8 cellular contexts compared by ENCODE assay signal in the genomic region with DNA sequence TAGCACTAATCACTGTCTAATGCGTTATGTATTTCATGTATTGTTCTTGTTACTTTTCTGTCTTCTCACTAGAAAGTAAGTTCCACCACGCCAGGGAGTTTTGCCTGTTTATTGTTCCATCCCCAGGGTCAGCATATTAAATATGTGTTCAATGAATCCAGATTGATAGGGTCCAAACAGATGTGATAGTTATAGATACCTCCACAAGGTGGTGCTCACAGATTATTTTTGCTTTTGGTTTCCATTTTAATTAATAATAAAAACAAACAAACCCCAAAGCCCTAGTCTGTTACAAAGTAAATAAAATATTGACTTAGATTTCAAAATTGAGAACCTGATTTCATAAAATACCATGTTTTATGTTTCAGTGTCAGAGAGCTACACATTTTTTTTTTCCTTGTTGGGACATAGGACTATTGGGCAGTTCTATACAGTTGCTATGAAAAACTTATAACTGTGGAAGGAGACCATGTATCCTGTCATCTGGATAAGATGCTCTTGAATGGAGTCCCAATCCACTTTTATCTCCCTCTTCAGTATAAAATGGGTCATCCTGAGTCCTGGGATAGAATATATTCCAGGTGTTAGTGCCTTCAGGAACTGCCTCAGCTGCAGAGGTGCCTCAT. TPM values are rescaled to one million over a fixed set of nuclear protein-coding genes. Genes with fewer than 3 reads are reported as not detected.
A peak's percentile ranks its signal among the peaks of the same experiment; 100 is the strongest.
DNase-seq lines count a peak whose midpoint lies in the region; ATAC-seq and TF ChIP-seq lines count a peak whose summit lies in the region.

No MANE protein-coding gene starts in this region.

- peak; percentile 80 for TF ChIP-seq CTCF in C4-2B (conservative IDR thresholded peaks at IDR 0.05)

- no peak overlapping the region for H3K27ac ChIP-seq in C4-2B

- ATAC-seq in GM19455 (IDR thresholded peaks at IDR 0.05; ENCODE audit: unreplicated experiment) (peak; percentile 72), HG03460 (IDR thresholded peaks at IDR 0.05; ENCODE audit: unreplicated experiment) (peak; percentile 88), SK-N-SH treated with all-trans-retinoic acid at 6 μM for 48 hours (peak; percentile 60), HG03097 (IDR thresholded peaks at IDR 0.05; ENCODE audit: low FRiP score, unreplicated experiment) (no peak)

- DNase-seq in renal cortical epithelial cell (ENCODE audit: low read depth) (peak; percentile 3), cerebellar nuclear complex (lab: John Stamatoyannopoulos, UW) (no peak), germinal center (ENCODE audit: low spot score) (no peak)

TF ChIP-seq in SK-N-SH treated with all-trans-retinoic acid at 6 μM for 48 hours, 23 proteins besides CTCF, POLR2A, EP300 and RAD21:
- TF ChIP-seq TOX (CRISPR knock-in tag; IDR thresholded peaks at IDR 0.05; ENCODE audit: borderline replicate concordance) (no peak), BACH2 (CRISPR knock-in tag; IDR thresholded peaks at IDR 0.05; ENCODE audit: borderline replicate concordance) (no peak), OSR1 (CRISPR knock-in tag; IDR thresholded peaks at IDR 0.05) (no peak), TCF4 (CRISPR knock-in tag; IDR thresholded peaks at IDR 0.05; ENCODE audit: borderline replicate concordance) (no peak), GLIS3 (CRISPR knock-in tag; IDR thresholded peaks at IDR 0.05) (no peak), CSDC2 (CRISPR knock-in tag; IDR thresholded peaks at IDR 0.05) (no peak), ARNTL (CRISPR knock-in tag; IDR thresholded peaks at IDR 0.05; ENCODE audit: borderline replicate concordance, low read depth) (no peak), SNAI2 (CRISPR knock-in tag; IDR thresholded peaks at IDR 0.05) (no peak), ZNF565 (CRISPR knock-in tag; conservative IDR thresholded peaks at IDR 0.05; ENCODE audit: low read depth) (no peak), ISL1 (CRISPR knock-in tag; IDR thresholded peaks at IDR 0.05) (no peak), RARB (CRISPR knock-in tag; IDR thresholded peaks at IDR 0.05) (no peak), ESRRG (CRISPR knock-in tag; IDR thresholded peaks at IDR 0.05) (no peak), ZFP3 (CRISPR knock-in tag; IDR thresholded peaks at IDR 0.05) (no peak), ZFP30 (CRISPR knock-in tag; IDR thresholded peaks at IDR 0.05) (no peak), ZNF8 (CRISPR knock-in tag; IDR thresholded peaks at IDR 0.05) (no peak), PPARA (CRISPR knock-in tag; IDR thresholded peaks at IDR 0.05; ENCODE audit: borderline replicate concordance) (no peak)
- TF ChIP-seq, protein P1, sequence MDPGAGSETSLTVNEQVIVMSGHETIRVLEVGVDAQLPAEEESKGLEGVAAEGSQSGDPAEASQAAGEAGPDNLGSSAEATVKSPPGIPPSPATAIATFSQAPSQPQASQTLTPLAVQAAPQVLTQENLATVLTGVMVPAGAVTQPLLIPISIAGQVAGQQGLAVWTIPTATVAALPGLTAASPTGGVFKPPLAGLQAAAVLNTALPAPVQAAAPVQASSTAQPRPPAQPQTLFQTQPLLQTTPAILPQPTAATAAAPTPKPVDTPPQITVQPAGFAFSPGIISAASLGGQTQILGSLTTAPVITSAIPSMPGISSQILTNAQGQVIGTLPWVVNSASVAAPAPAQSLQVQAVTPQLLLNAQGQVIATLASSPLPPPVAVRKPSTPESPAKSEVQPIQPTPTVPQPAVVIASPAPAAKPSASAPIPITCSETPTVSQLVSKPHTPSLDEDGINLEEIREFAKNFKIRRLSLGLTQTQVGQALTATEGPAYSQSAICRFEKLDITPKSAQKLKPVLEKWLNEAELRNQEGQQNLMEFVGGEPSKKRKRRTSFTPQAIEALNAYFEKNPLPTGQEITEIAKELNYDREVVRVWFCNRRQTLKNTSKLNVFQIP (CRISPR knock-in tag; IDR thresholded peaks at IDR 0.05; ENCODE audit: borderline replicate concordance, low read depth), result no peak
- TF ChIP-seq, protein P2, sequence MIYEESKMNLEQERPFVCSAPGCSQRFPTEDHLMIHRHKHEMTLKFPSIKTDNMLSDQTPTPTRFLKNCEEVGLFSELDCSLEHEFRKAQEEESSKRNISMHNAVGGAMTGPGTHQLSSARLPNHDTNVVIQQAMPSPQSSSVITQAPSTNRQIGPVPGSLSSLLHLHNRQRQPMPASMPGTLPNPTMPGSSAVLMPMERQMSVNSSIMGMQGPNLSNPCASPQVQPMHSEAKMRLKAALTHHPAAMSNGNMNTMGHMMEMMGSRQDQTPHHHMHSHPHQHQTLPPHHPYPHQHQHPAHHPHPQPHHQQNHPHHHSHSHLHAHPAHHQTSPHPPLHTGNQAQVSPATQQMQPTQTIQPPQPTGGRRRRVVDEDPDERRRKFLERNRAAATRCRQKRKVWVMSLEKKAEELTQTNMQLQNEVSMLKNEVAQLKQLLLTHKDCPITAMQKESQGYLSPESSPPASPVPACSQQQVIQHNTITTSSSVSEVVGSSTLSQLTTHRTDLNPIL (CRISPR knock-in tag; IDR thresholded peaks at IDR 0.05; ENCODE audit: low read depth), result no peak
- TF ChIP-seq, protein P3, sequence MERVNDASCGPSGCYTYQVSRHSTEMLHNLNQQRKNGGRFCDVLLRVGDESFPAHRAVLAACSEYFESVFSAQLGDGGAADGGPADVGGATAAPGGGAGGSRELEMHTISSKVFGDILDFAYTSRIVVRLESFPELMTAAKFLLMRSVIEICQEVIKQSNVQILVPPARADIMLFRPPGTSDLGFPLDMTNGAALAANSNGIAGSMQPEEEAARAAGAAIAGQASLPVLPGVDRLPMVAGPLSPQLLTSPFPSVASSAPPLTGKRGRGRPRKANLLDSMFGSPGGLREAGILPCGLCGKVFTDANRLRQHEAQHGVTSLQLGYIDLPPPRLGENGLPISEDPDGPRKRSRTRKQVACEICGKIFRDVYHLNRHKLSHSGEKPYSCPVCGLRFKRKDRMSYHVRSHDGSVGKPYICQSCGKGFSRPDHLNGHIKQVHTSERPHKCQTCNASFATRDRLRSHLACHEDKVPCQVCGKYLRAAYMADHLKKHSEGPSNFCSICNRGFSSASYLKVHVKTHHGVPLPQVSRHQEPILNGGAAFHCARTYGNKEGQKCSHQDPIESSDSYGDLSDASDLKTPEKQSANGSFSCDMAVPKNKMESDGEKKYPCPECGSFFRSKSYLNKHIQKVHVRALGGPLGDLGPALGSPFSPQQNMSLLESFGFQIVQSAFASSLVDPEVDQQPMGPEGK (CRISPR knock-in tag; IDR thresholded peaks at IDR 0.05; ENCODE audit: borderline replicate concordance), result no peak
- TF ChIP-seq, protein P4, sequence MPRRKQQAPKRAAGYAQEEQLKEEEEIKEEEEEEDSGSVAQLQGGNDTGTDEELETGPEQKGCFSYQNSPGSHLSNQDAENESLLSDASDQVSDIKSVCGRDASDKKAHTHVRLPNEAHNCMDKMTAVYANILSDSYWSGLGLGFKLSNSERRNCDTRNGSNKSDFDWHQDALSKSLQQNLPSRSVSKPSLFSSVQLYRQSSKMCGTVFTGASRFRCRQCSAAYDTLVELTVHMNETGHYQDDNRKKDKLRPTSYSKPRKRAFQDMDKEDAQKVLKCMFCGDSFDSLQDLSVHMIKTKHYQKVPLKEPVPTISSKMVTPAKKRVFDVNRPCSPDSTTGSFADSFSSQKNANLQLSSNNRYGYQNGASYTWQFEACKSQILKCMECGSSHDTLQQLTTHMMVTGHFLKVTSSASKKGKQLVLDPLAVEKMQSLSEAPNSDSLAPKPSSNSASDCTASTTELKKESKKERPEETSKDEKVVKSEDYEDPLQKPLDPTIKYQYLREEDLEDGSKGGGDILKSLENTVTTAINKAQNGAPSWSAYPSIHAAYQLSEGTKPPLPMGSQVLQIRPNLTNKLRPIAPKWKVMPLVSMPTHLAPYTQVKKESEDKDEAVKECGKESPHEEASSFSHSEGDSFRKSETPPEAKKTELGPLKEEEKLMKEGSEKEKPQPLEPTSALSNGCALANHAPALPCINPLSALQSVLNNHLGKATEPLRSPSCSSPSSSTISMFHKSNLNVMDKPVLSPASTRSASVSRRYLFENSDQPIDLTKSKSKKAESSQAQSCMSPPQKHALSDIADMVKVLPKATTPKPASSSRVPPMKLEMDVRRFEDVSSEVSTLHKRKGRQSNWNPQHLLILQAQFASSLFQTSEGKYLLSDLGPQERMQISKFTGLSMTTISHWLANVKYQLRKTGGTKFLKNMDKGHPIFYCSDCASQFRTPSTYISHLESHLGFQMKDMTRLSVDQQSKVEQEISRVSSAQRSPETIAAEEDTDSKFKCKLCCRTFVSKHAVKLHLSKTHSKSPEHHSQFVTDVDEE (CRISPR knock-in tag; IDR thresholded peaks at IDR 0.05), result no peak

RNA-seq across cellular contexts. Expression of a gene that starts 12.4 kb away (rescaled TPM):
- total RNA-seq in renal cortical epithelial cell, result not detected in 2 replicates
